13 cellular contexts compared by ENCODE assay signal in the genomic region with DNA sequence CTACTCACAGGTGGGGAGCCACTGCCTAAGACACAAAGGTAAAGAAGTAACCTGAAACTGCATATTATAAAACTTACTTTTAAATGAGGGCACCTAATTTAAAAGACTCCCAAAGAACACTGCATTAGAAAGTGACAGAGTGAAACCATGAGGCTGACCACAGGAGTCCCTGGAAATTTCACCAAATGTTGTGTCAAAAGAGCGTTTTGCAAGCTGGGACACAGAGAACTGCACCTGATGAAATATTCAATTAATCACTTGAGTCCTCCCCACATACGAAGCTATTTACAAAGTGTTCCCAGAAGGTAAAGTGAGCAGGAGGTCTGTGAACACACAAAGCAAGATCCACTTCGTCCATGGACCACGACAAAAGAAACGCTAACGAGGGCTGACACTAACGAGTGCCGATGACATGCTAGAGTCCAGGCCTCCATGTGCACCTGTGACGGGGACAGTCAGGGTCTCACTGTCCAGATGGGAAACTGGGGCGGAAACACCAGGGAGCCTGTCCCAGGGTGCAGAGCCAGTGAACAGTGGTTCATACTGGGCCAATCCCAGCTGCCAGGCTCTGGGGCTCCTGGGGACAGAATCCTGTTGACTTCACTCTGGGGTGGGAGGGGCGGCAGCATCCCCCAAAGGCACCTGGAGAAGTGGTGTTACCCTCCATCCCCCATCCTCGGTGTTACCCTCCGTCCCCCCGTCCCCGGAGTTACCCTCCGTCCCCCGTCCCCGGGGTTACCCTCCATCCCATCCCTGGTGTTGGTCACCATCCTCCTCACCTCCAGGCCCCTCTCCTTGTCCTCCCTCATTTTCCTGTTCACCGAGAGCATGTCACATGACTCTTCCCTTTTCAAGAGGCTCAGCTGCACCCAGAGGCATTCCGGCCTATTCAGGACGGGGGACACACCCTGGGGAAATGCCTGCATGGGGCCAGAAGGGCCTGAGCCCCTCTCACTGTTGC.
DNase-seq lines count a peak whose midpoint lies in the region; ATAC-seq and TF ChIP-seq lines count a peak whose summit lies in the region.
"Had no signal": no experiment of that assay in that cellular context is flagged by ENCODE, and none has a peak within 500 bp of the region (broad histone marks: within the 10 kb centered on the region; RNA-seq: fewer than 3 reads in every experiment).

No MANE protein-coding gene starts in this region.

- H3K4me3 Mint-ChIP-seq in naive thymus-derived CD4-positive, alpha-beta T cell, result no peak overlapping the region

- CTCF ChIA-PET in naive thymus-derived CD4-positive, alpha-beta T cell (lab: Charles Lee), result no interaction called here

- H3K9ac ChIP-seq in duodenal mucosa (ENCODE audit: low read depth in 1 of 2, low read length in 2 of 2), result no peak overlapping the region

- H3K36me3 ChIP-seq in Peyer's patch (no peaks in the 10 kb centered on the region), duodenal mucosa (ENCODE audit: control insufficient read depth in 1 of 2, insufficient read depth in 2 of 2, low read length in 2 of 2) (no peaks in the 10 kb centered on the region), suprapubic skin (no peaks in the 10 kb centered on the region)
- no peaks in the 10 kb centered on the region for H3K36me3 ChIP-seq in naive thymus-derived CD4-positive, alpha-beta T cell (ENCODE audit: control insufficient read depth in 2 of 3, insufficient read depth in 3 of 3, low read length in 3 of 3)
- H3K36me3 ChIP-seq: upper lobe of left lung had no signal

- H3K4me3 ChIP-seq in Peyer's patch, result no peak overlapping the region
- H3K4me3 ChIP-seq in duodenal mucosa (ENCODE audit: low read depth in 1 of 2, low read length in 2 of 2), result no peak overlapping the region
- no peak overlapping the region for H3K4me3 ChIP-seq in naive thymus-derived CD4-positive, alpha-beta T cell (ENCODE audit: low read length)
- H3K4me3 ChIP-seq in suprapubic skin, result no peak overlapping the region
- H3K4me3 ChIP-seq: upper lobe of left lung had no signal

- DNase-seq in Peyer's patch, result no peak
- DNase-seq in naive thymus-derived CD4-positive, alpha-beta T cell, result no peak
- no peak for DNase-seq in suprapubic skin (ENCODE audit: low spot score in 2 of 2)
- no peak for DNase-seq in T-helper 1 cell
- DNase-seq: activated CD4-positive, alpha-beta T cell treated with anti-CD3 and anti-CD28 coated beads for 48 hours; activated gamma-delta T cell; DMS 273 treated with DMSO at 0.1 percent for 48 hours; NCI-H524; stimulated activated CD4-positive, alpha-beta T cell treated with anti-CD3 and anti-CD28 coated beads, Interleukin-4, amount 100 ng/mL, for 24 hours had no signal

- H3K27me3 Mint-ChIP-seq in naive thymus-derived CD4-positive, alpha-beta T cell, result peaks cover 14 to 35% (median 32%) of the 10 kb centered on the region in 5 donors

- TF ChIP-seq EP300 in suprapubic skin (IDR thresholded peaks at IDR 0.05), result no peak

- H3K27ac ChIP-seq in Peyer's patch, result peak overlapping the region; percentile 23 to 92 (median 57)
- H3K27ac ChIP-seq in duodenal mucosa (ENCODE audit: low read depth, low read length), result peak overlapping the region; percentile 71
- H3K27ac ChIP-seq in naive thymus-derived CD4-positive, alpha-beta T cell (ENCODE audit: low read depth, low read length), result no peak overlapping the region
- H3K27ac ChIP-seq in suprapubic skin, result peak overlapping the region; percentile 73

- no peak for TF ChIP-seq CTCF in Peyer's patch (IDR thresholded peaks at IDR 0.05)
- TF ChIP-seq CTCF in suprapubic skin (IDR thresholded peaks at IDR 0.05), result no peak

- peaks cover 0 to 2% (median 0%) of the 10 kb centered on the region in 11 donors for H3K9me3 Mint-ChIP-seq in naive thymus-derived CD4-positive, alpha-beta T cell

- POLR2A ChIA-PET in naive thymus-derived CD4-positive, alpha-beta T cell (lab: Charles Lee), result no interaction called here

- ATAC-seq in naive thymus-derived CD4-positive, alpha-beta T cell, result peak; percentile 17
- ATAC-seq in GM19467 (IDR thresholded peaks at IDR 0.05; ENCODE audit: unreplicated experiment), result no peak
- ATAC-seq in GM18861 (IDR thresholded peaks at IDR 0.05; ENCODE audit: unreplicated experiment), result no peak

- H3K4me1 ChIP-seq in Peyer's patch (peaks cover 0 to 42% (median 0%) of the 10 kb centered on the region in 4 donors), duodenal mucosa (ENCODE audit: control insufficient read depth in 1 of 2, insufficient read depth in 2 of 2, low read length in 2 of 2) (peaks cover 4 to 17% of the 10 kb centered on the region in 2 donors), suprapubic skin (peaks cover 28% of the 10 kb centered on the region)
- no peaks in the 10 kb centered on the region for H3K4me1 ChIP-seq in naive thymus-derived CD4-positive, alpha-beta T cell (ENCODE audit: control insufficient read depth in 2 of 2, insufficient read depth in 2 of 2, low read length in 2 of 2)

- TF ChIP-seq POLR2A in Peyer's patch (IDR thresholded peaks at IDR 0.05), result no peak
- no peak for TF ChIP-seq POLR2A in suprapubic skin (IDR thresholded peaks at IDR 0.05)

- no peaks in the 10 kb centered on the region for H3K9me3 ChIP-seq in Peyer's patch
- H3K9me3 ChIP-seq in duodenal mucosa (ENCODE audit: control insufficient read depth in 1 of 2, low read length in 2 of 2), result no peaks in the 10 kb centered on the region
- H3K9me3 ChIP-seq in naive thymus-derived CD4-positive, alpha-beta T cell (ENCODE audit: control insufficient read depth in 2 of 3, low read length in 3 of 3), result no peaks in the 10 kb centered on the region
- H3K9me3 ChIP-seq in suprapubic skin, result no peaks in the 10 kb centered on the region
- H3K9me3 ChIP-seq: upper lobe of left lung had no signal

- H3K27me3 ChIP-seq in Peyer's patch (no peaks in the 10 kb centered on the region), duodenal mucosa (ENCODE audit: control insufficient read depth in 1 of 2, insufficient read depth in 2 of 2, low read length in 2 of 2) (no peaks in the 10 kb centered on the region), suprapubic skin (no peaks in the 10 kb centered on the region)
- no peaks in the 10 kb centered on the region for H3K27me3 ChIP-seq in naive thymus-derived CD4-positive, alpha-beta T cell (ENCODE audit: control insufficient read depth in 2 of 2, insufficient read depth in 2 of 2, low read length in 2 of 2)
- H3K27me3 ChIP-seq: upper lobe of left lung had no signal

- H3K27ac Mint-ChIP-seq in naive thymus-derived CD4-positive, alpha-beta T cell, result no peak overlapping the region

- H3K36me3 Mint-ChIP-seq in naive thymus-derived CD4-positive, alpha-beta T cell, result no peaks in the 10 kb centered on the region

- WGBS in suprapubic skin, result 90% methylated on average over 21 of the region's 21 CpGs

- intact Hi-C loops in naive thymus-derived CD4-positive, alpha-beta T cell (cut with micrococcal nuclease), result no loop called here

- H3K4me1 Mint-ChIP-seq in naive thymus-derived CD4-positive, alpha-beta T cell, result peaks cover 0 to 12% (median 4%) of the 10 kb centered on the region in 7 donors
